ENCODE assay signal across 8 cellular contexts in genomic region chr6:16769131-16769985, GRCh38. TPM values are rescaled to one million over a fixed set of nuclear protein-coding genes. Genes with fewer than 3 reads are reported as not detected.
DNase-seq lines count a peak whose midpoint lies in the region; TF ChIP-seq lines count a peak whose summit lies in the region.

No MANE protein-coding gene starts in this region.

- H4K8ac ChIP-seq in H9 (replicated peaks; ENCODE audit: insufficient read length, low read depth, low read length), result no peak overlapping the region

- no CpG with 5 or more reads among the region's 8 CpGs for WGBS in H9 (ENCODE audit: extremely low coverage, insufficient read length, low lambda C conversion rate)

- no peak overlapping the region for H3K18ac ChIP-seq in H9 (ENCODE audit: insufficient read length, low read depth, low read length)

- no peak overlapping the region for H3K27ac Mint-ChIP-seq in H9
- peak overlapping the region; percentile 21 for H3K27ac Mint-ChIP-seq in activated naive CD4-positive, alpha-beta T cell treated with anti-CD3 and anti-CD28 coated beads, Interleukin-2, amount 50 U/mL, for 24 hours

- H3K9me3 ChIP-seq in H9 (ENCODE audit: control insufficient read depth, low read depth, low read length), result no peaks in the 10 kb centered on the region
- H3K9me3 ChIP-seq in SK-N-MC (ENCODE audit: low read depth, low read length), result no peaks in the 10 kb centered on the region

- H3K4me3 Mint-ChIP-seq in H9, result no peak overlapping the region; a peak in 1 of 5 replicates
- H3K4me3 Mint-ChIP-seq in activated naive CD4-positive, alpha-beta T cell treated with anti-CD3 and anti-CD28 coated beads, Interleukin-2, amount 50 U/mL, for 24 hours, result peak overlapping the region; percentile 4

- H3K56ac ChIP-seq in H9 (ENCODE audit: insufficient read length, low read depth, low read length), result no peak overlapping the region

- no peak overlapping the region for H4K5ac ChIP-seq in H9 (ENCODE audit: insufficient read length, low read depth, low read length)

- H3K36me3 Mint-ChIP-seq in H9 (ENCODE audit: insufficient read depth in 1 of 3, low read depth in 3 of 3), result no peaks in the 10 kb centered on the region
- H3K36me3 Mint-ChIP-seq in activated naive CD4-positive, alpha-beta T cell treated with anti-CD3 and anti-CD28 coated beads, Interleukin-2, amount 50 U/mL, for 24 hours, result peaks cover 2% of the 10 kb centered on the region

- H3K27ac ChIP-seq in H9 (ENCODE audit: insufficient read length, low read depth, low read length), result no peak overlapping the region
- peak overlapping the region; percentile 17; the same call in 1 of the 2 replicates for H3K27ac ChIP-seq in SK-N-MC

- no peak overlapping the region for H2BK15ac ChIP-seq in H9 (ENCODE audit: low read depth, low read length)

- no peak overlapping the region for H3K23ac ChIP-seq in H9 (ENCODE audit: insufficient read length, low read depth, low read length)

- H3K36me3 ChIP-seq in SK-N-MC (ENCODE audit: insufficient read depth, low read length), result no peaks in the 10 kb centered on the region
- H3K36me3 ChIP-seq in H7 (replicated peaks; ENCODE audit: control insufficient read depth, insufficient read depth, low read length), result no peaks in the 10 kb centered on the region

- no peaks in the 10 kb centered on the region for H3K79me1 ChIP-seq in H9 (ENCODE audit: insufficient read depth, low read depth, low read length, poor library complexity, severe bottlenecking)

- H2AFZ ChIP-seq in H9 (ENCODE audit: low read length), result no peak overlapping the region

- no peak overlapping the region for H3K4ac ChIP-seq in H9 (ENCODE audit: low read depth, low read length)

- no peaks in the 10 kb centered on the region for H3K27me3 Mint-ChIP-seq in H9 (ENCODE audit: low read depth)
- no peaks in the 10 kb centered on the region for H3K27me3 Mint-ChIP-seq in activated naive CD4-positive, alpha-beta T cell treated with anti-CD3 and anti-CD28 coated beads, Interleukin-2, amount 50 U/mL, for 24 hours

- DNase-seq in A172 (ENCODE audit: low spot score), result peak; percentile 99
- DNase-seq in H9, result no peak
- DNase-seq in SK-N-MC (ENCODE audit: low read depth, low spot score), result no peak
- DNase-seq in iris pigment epithelial cell (ENCODE audit: low read depth), result peak; percentile 93
- DNase-seq in stimulated activated CD4-positive, alpha-beta T cell treated with anti-CD3 and anti-CD28 coated beads, TNF-alpha, amount 100 ng/mL, for 48 hours (ENCODE audit: low read depth in 3 of 3), result peak; percentile 22 to 65 (median 26)
- DNase-seq in Ammon's horn (ENCODE audit: low spot score), result no peak
- no peak for DNase-seq in H7

- H3K9me3 Mint-ChIP-seq in H9, result no peaks in the 10 kb centered on the region
- H3K9me3 Mint-ChIP-seq in activated naive CD4-positive, alpha-beta T cell treated with anti-CD3 and anti-CD28 coated beads, Interleukin-2, amount 50 U/mL, for 24 hours, result no peaks in the 10 kb centered on the region

- no peak overlapping the region for H2BK5ac ChIP-seq in H9 (ENCODE audit: insufficient read length, low read length)

- peaks cover 19 to 22% of the 10 kb centered on the region in 2 experiments for H3K4me1 Mint-ChIP-seq in H9
- peaks cover 60% of the 10 kb centered on the region for H3K4me1 Mint-ChIP-seq in activated naive CD4-positive, alpha-beta T cell treated with anti-CD3 and anti-CD28 coated beads, Interleukin-2, amount 50 U/mL, for 24 hours

- H3K27me3 ChIP-seq in H9 (ENCODE audit: insufficient read depth, low read length) (no peaks in the 10 kb centered on the region), H7 (ENCODE audit: control insufficient read depth, insufficient read depth, low read length) (no peaks in the 10 kb centered on the region)

- H3K23me2 ChIP-seq in H9 (ENCODE audit: insufficient read length, low read depth, low read length, poor library complexity, severe bottlenecking), result no peaks in the 10 kb centered on the region

- no peak overlapping the region for H2BK12ac ChIP-seq in H9 (ENCODE audit: insufficient read length, low read depth, low read length)

- peak overlapping the region; percentile 6 for H3K4me2 ChIP-seq in H9 (ENCODE audit: insufficient read depth, insufficient read length, low read length)

- no peak overlapping the region for H2BK120ac ChIP-seq in H9 (ENCODE audit: low read depth, low read length, poor library complexity, severe bottlenecking)

- no peak overlapping the region for H2BK20ac ChIP-seq in H9 (ENCODE audit: low read depth, low read length, poor library complexity, severe bottlenecking)

- no peak overlapping the region for H3T11ph ChIP-seq in H9 (ENCODE audit: low read length)

- H4K20me1 ChIP-seq in H9 (ENCODE audit: control insufficient read depth, insufficient read depth, insufficient read length), result no peaks in the 10 kb centered on the region

- H3K4me1 ChIP-seq in H9 (ENCODE audit: insufficient read depth, low read length), result peaks cover 2% of the 10 kb centered on the region; the same call in 1 of the 2 replicates

- no peak overlapping the region for H3K14ac ChIP-seq in H9 (ENCODE audit: insufficient read depth, low read length)

- H3K79me2 ChIP-seq in H9 (ENCODE audit: insufficient read depth, low read length), result no peaks in the 10 kb centered on the region

- no peak overlapping the region for H2AK5ac ChIP-seq in H9 (ENCODE audit: insufficient read length, low read length)

- no peak overlapping the region for H3K9ac ChIP-seq in H9 (ENCODE audit: extremely low read depth, insufficient read length, low read length)
- H3K9ac ChIP-seq in SK-N-MC (ENCODE audit: insufficient read length), result no peak overlapping the region

- no peak for TF ChIP-seq CTCF in H9 (conservative IDR thresholded peaks at IDR 0.05)

- H4K91ac ChIP-seq in H9 (ENCODE audit: insufficient read length, low read depth, low read length), result no peak overlapping the region

- H3K4me3 ChIP-seq in SK-N-MC, result peak overlapping the region; percentile 31; the same call in 1 of the 2 replicates
- H3K4me3 ChIP-seq in H7 (ENCODE audit: insufficient read depth, low read depth, low read length), result no peak overlapping the region

RNA-seq across cellular contexts. Expression of gene ATXN1, which starts 8.1 kb away (rescaled TPM):
- total RNA-seq in A172 (2014; rRNA removed; shearing (Covaris generic)), result 11.4 and 12.4 TPM in 2 replicates
- total RNA-seq in H9 (2021), result 3.0 and 5.6 TPM in 2 replicates
- 7.6 and 8.9 TPM in 2 replicates for total RNA-seq in H7 (2014; rRNA removed; shearing (Covaris generic))

Comparison
In these comparisons a context has a peak if more than half of its experiments do, and no peak if none do; other contexts are left out.
1. DNase-seq: peak in A172 (single experiment), iris pigment epithelial cell (single experiment) and stimulated activated CD4-positive, alpha-beta T cell treated with anti-CD3 and anti-CD28 coated beads, TNF-alpha, amount 100 ng/mL, for 48 hours (3 of 3); none in H9 (single experiment), SK-N-MC (single experiment), Ammon's horn (single experiment) and H7 (single experiment).